ENCODE assay signal across 24 cellular contexts in genomic region chr6:148446681-148447080, GRCh38.
DNase-seq lines count a peak whose midpoint lies in the region; ATAC-seq, FAIRE-seq and TF ChIP-seq lines count a peak whose summit lies in the region.
"Had no signal": no experiment of that assay in that cellular context is flagged by ENCODE, and none has a peak within 500 bp of the region (broad histone marks: within the 10 kb centered on the region; RNA-seq: fewer than 3 reads in every experiment).

No MANE protein-coding gene starts in this region.

- no peak for ATAC-seq in GM21576 (IDR thresholded peaks at IDR 0.05; ENCODE audit: unreplicated experiment)
- ATAC-seq: HepG2 had no signal

- H4K91ac ChIP-seq in trophoblast cell (ENCODE audit: low read depth, low read length) (no peak overlapping the region), H9 (ENCODE audit: insufficient read length, low read depth, low read length) (no peak overlapping the region)

- dilution Hi-C loops in endothelial cell of umbilical vein (cut with MboI; ENCODE audit: extremely low pct_ligation_motif_present, low sequenced_read_pairs), result no loop called here

- H2BK12ac ChIP-seq in trophoblast cell (ENCODE audit: low read length), result no peak overlapping the region
- no peak overlapping the region for H2BK12ac ChIP-seq in H9 (ENCODE audit: insufficient read length, low read depth, low read length)

- intact Hi-C loops in endothelial cell of umbilical vein (cut with micrococcal nuclease), result no loop called here

- H3K27ac ChIP-seq in endothelial cell of umbilical vein (ENCODE audit: insufficient read depth, low read depth, low read length) (peak overlapping the region; percentile 89), trophoblast cell (ENCODE audit: low read depth, low read length) (no peak overlapping the region), H9 (ENCODE audit: insufficient read length, low read depth, low read length) (no peak overlapping the region)
- H3K27ac ChIP-seq: GM23248, HL-60, RWPE1 had no signal

- H2AK5ac ChIP-seq in trophoblast cell (ENCODE audit: low read length) (no peak overlapping the region), H9 (ENCODE audit: insufficient read length, low read length) (no peak overlapping the region)

- no peak for FAIRE-seq in endothelial cell of umbilical vein (lab: Jason Lieb, UNC)
- FAIRE-seq: HepG2 had no signal

- TF ChIP-seq POLR2A in endothelial cell of umbilical vein (IDR thresholded peaks at IDR 0.05; ENCODE audit: low read depth, low read length), result no peak

- peaks cover 5% of the 10 kb centered on the region for H3K79me1 ChIP-seq in trophoblast cell (ENCODE audit: low read length)
- H3K79me1 ChIP-seq in H9 (ENCODE audit: insufficient read depth, low read depth, low read length, poor library complexity, severe bottlenecking), result no peaks in the 10 kb centered on the region

- no peak overlapping the region for H2BK20ac ChIP-seq in H9 (ENCODE audit: low read depth, low read length, poor library complexity, severe bottlenecking)

- BruUV-seq in endothelial cell of umbilical vein (replicated peaks; lab: Mats Ljungman, UMichigan), result no TSS peak

- POLR2A ChIA-PET in endothelial cell of umbilical vein (lab: Charles Lee), result interaction anchor here (0.7 to 1.4 kb wide), 2 partner anchors 8 to 299 kb away, joined by 4 to 5 read pairs; no protein-coding TSS in a partner anchor

- H4K20me1 ChIP-seq in endothelial cell of umbilical vein (replicated peaks; ENCODE audit: control insufficient read depth, extremely low read depth, insufficient read depth, low read length) (no peaks in the 10 kb centered on the region), H9 (ENCODE audit: control insufficient read depth, insufficient read depth, insufficient read length) (no peaks in the 10 kb centered on the region)

- no peak overlapping the region for H2BK120ac ChIP-seq in trophoblast cell (ENCODE audit: insufficient read depth, low read length, poor library complexity)
- no peak overlapping the region for H2BK120ac ChIP-seq in H9 (ENCODE audit: low read depth, low read length, poor library complexity, severe bottlenecking)

- H3K23ac ChIP-seq in trophoblast cell (ENCODE audit: low read length) (no peak overlapping the region), H9 (ENCODE audit: insufficient read length, low read depth, low read length) (no peak overlapping the region)

- H3K4me1 ChIP-seq in endothelial cell of umbilical vein (ENCODE audit: control insufficient read depth, extremely low read depth, insufficient read depth, low read length), result peaks cover 75% of the 10 kb centered on the region
- H3K4me1 ChIP-seq in trophoblast cell (ENCODE audit: control insufficient read depth in 1 of 2, insufficient read depth in 2 of 2, low read length in 2 of 2), result peaks cover 19 to 26% of the 10 kb centered on the region in 2 experiments
- peaks cover 12% of the 10 kb centered on the region for H3K4me1 ChIP-seq in H9 (ENCODE audit: insufficient read depth, low read length)

- no CpG with 5 or more reads among the region's 3 CpGs for WGBS in trophoblast cell (ENCODE audit: extremely low coverage, insufficient coverage, insufficient read length)
- WGBS in H9 (ENCODE audit: extremely low coverage, insufficient read length, low lambda C conversion rate), result no CpG with 5 or more reads among the region's 3 CpGs

- H3K27ac Mint-ChIP-seq in H9, result no peak overlapping the region
- H3K27ac Mint-ChIP-seq: B cell, CD14-positive monocyte had no signal

- no peak overlapping the region for H4K12ac ChIP-seq in trophoblast cell (ENCODE audit: low read depth, low read length)

- no peak overlapping the region for H3K18ac ChIP-seq in trophoblast cell (ENCODE audit: low read length)
- no peak overlapping the region for H3K18ac ChIP-seq in H9 (ENCODE audit: insufficient read length, low read depth, low read length)

- H3K4me3 Mint-ChIP-seq in H9, result no peak overlapping the region
- H3K4me3 Mint-ChIP-seq: B cell had no signal

- H3K9me1 ChIP-seq in endothelial cell of umbilical vein (replicated peaks; ENCODE audit: control insufficient read depth, extremely low read depth, insufficient read depth, low read length), result no peaks in the 10 kb centered on the region

- no peak overlapping the region for H3K14ac ChIP-seq in trophoblast cell (ENCODE audit: low read length)
- no peak overlapping the region for H3K14ac ChIP-seq in H9 (ENCODE audit: insufficient read depth, low read length)

- no peak overlapping the region for H3T11ph ChIP-seq in H9 (ENCODE audit: low read length)

- H2AFZ ChIP-seq in endothelial cell of umbilical vein (ENCODE audit: low read depth, low read length) (no peak overlapping the region), trophoblast cell (ENCODE audit: insufficient read depth, low read length, poor library complexity) (no peak overlapping the region), H9 (ENCODE audit: low read length) (no peak overlapping the region)
- H2AFZ ChIP-seq: GM23248 had no signal

- peaks cover 55% of the 10 kb centered on the region in 2 experiments for H3K4me1 Mint-ChIP-seq in H9

- H4K5ac ChIP-seq in H9 (ENCODE audit: insufficient read length, low read depth, low read length), result no peak overlapping the region

- no peak overlapping the region for H3K56ac ChIP-seq in H9 (ENCODE audit: insufficient read length, low read depth, low read length)

- no peaks in the 10 kb centered on the region for H3K23me2 ChIP-seq in H9 (ENCODE audit: insufficient read length, low read depth, low read length, poor library complexity, severe bottlenecking)

- no peak overlapping the region for H4K8ac ChIP-seq in trophoblast cell (ENCODE audit: low read depth, low read length)
- H4K8ac ChIP-seq in H9 (replicated peaks; ENCODE audit: insufficient read length, low read depth, low read length), result no peak overlapping the region

- H3K79me2 ChIP-seq in endothelial cell of umbilical vein (ENCODE audit: control insufficient read depth, insufficient read depth, low read length) (peaks cover 70% of the 10 kb centered on the region), trophoblast cell (ENCODE audit: control insufficient read depth, insufficient read depth, low read length, poor library complexity) (peaks cover 3% of the 10 kb centered on the region), H9 (ENCODE audit: insufficient read depth, low read length) (no peaks in the 10 kb centered on the region)

- no peak for TF ChIP-seq CTCF in endothelial cell of umbilical vein (IDR thresholded peaks at IDR 0.05; ENCODE audit: extremely low read depth in 1 of 2, insufficient read depth in 1 of 2, low read depth in 1 of 2, low read length in 2 of 2)
- TF ChIP-seq CTCF in H9 (conservative IDR thresholded peaks at IDR 0.05), result no peak

- H3K27me3 Mint-ChIP-seq in H9 (ENCODE audit: low read depth), result no peaks in the 10 kb centered on the region

- peak overlapping the region; percentile 5 for H3K9ac ChIP-seq in endothelial cell of umbilical vein (replicated peaks; ENCODE audit: extremely low read depth, insufficient read depth, low read length)
- H3K9ac ChIP-seq in trophoblast cell (ENCODE audit: low read length), result no peak overlapping the region
- H3K9ac ChIP-seq in H9 (ENCODE audit: extremely low read depth, insufficient read length, low read length), result no peak overlapping the region
- H3K9ac ChIP-seq: GM23248, SK-N-SH had no signal

- no peak overlapping the region for H3K4ac ChIP-seq in trophoblast cell (ENCODE audit: low read depth, low read length)
- H3K4ac ChIP-seq in H9 (ENCODE audit: low read depth, low read length), result no peak overlapping the region

- H2BK15ac ChIP-seq in H9 (ENCODE audit: low read depth, low read length), result no peak overlapping the region

- CTCF ChIA-PET in endothelial cell of umbilical vein (lab: Charles Lee), result interaction anchor here (0.8 to 2.6 kb wide), 4 partner anchors 40 to 269 kb away, joined by 4 to 12 read pairs (median 6); no protein-coding TSS in a partner anchor

- H2BK5ac ChIP-seq in trophoblast cell (ENCODE audit: low read depth, low read length, poor library complexity) (no peak overlapping the region), H9 (ENCODE audit: insufficient read length, low read length) (no peak overlapping the region)

- peak; percentile 83 for DNase-seq in ELR (ENCODE audit: low read depth)
- DNase-seq in NCI-H526 treated with DMSO at 0.1 percent for 48 hours (lab: John Stamatoyannopoulos, UW), result peak; percentile 89
- no peak for DNase-seq in endothelial cell of umbilical vein (ENCODE audit: low read depth, low spot score)
- DNase-seq in trophoblast cell, result peak; percentile 41
- DNase-seq in H9, result no peak
- no peak for DNase-seq in OCI-M2 (lab: John Stamatoyannopoulos, UW; ENCODE audit: unreplicated experiment)
- no peak for DNase-seq in central memory CD4-positive, alpha-beta T cell
- DNase-seq: GDM1, GM23248, HCEC 1CT, KBM-7, NCI-H1105, NCI-H146, NCI-H2029, NCI-H2227 treated with DMSO at 0.1 percent for 48 hours, NCI-H524, SIG-M5, SK-N-SH had no signal

- H3K4me3 ChIP-seq in endothelial cell of umbilical vein (replicated peaks in 1 of 3; ENCODE audit: insufficient read depth in 1 of 3, low read depth in 1 of 3, low read length in 3 of 3) (no peak overlapping the region), trophoblast cell (ENCODE audit: low read depth, low read length) (no peak overlapping the region)
- H3K4me3 ChIP-seq: GM23248 had no signal

- no peaks in the 10 kb centered on the region for H3K9me3 Mint-ChIP-seq in H9

- H3K36me3 ChIP-seq in endothelial cell of umbilical vein (ENCODE audit: control insufficient read depth in 2 of 2, extremely low read depth in 1 of 2, insufficient read depth in 2 of 2, low read length in 2 of 2) (peaks cover 0 to 9% of the 10 kb centered on the region in 2 experiments), trophoblast cell (ENCODE audit: control insufficient read depth in 1 of 2, insufficient read depth in 2 of 2, low read length in 2 of 2) (no peaks in the 10 kb centered on the region)

- H3K9me3 ChIP-seq in endothelial cell of umbilical vein (replicated peaks; ENCODE audit: control insufficient read depth, insufficient read depth, low read length) (no peaks in the 10 kb centered on the region), trophoblast cell (ENCODE audit: insufficient read depth, low read depth, low read length) (no peaks in the 10 kb centered on the region), H9 (ENCODE audit: control insufficient read depth, low read depth, low read length) (no peaks in the 10 kb centered on the region)
- H3K9me3 ChIP-seq: SK-N-SH had no signal

- H3K4me2 ChIP-seq in endothelial cell of umbilical vein (ENCODE audit: insufficient read depth, low read length) (no peak overlapping the region), trophoblast cell (ENCODE audit: low read length) (no peak overlapping the region), H9 (ENCODE audit: insufficient read depth, insufficient read length, low read length) (no peak overlapping the region)
- H3K4me2 ChIP-seq: SK-N-SH had no signal

- H3K27me3 ChIP-seq in endothelial cell of umbilical vein (ENCODE audit: control insufficient read depth in 2 of 2, insufficient read depth in 2 of 2, low read length in 2 of 2) (no peaks in the 10 kb centered on the region), trophoblast cell (ENCODE audit: insufficient read depth, low read length) (no peaks in the 10 kb centered on the region), H9 (ENCODE audit: insufficient read depth, low read length) (no peaks in the 10 kb centered on the region)

- peaks cover 5 to 11% (median 5%) of the 10 kb centered on the region in 3 experiments; a peak in 5 of 7 replicates for H3K36me3 Mint-ChIP-seq in H9 (ENCODE audit: insufficient read depth in 1 of 3, low read depth in 3 of 3)
- H3K36me3 Mint-ChIP-seq: CD14-positive monocyte had no signal

Comparison
In these comparisons a context has a peak if more than half of its experiments do, and no peak if none do; other contexts are left out.
1. DNase-seq: peak in ELR (single experiment), NCI-H526 treated with DMSO at 0.1 percent for 48 hours (single experiment) and trophoblast cell (2 of 2); none in endothelial cell of umbilical vein (single experiment), H9 (single experiment), OCI-M2 (single experiment) and central memory CD4-positive, alpha-beta T cell (single experiment).